In genomic region chr10:71134732-71135211, GRCh38 we compare ENCODE assay signal across 18 cellular contexts.
DNase-seq lines count a peak whose midpoint lies in the region; TF ChIP-seq lines count a peak whose summit lies in the region.
"Had no signal": no experiment of that assay in that cellular context is flagged by ENCODE, and none has a peak within 500 bp of the region (broad histone marks: within the 10 kb centered on the region; RNA-seq: fewer than 3 reads in every experiment).

No MANE protein-coding gene starts in this region.

- TF ChIP-seq CTCF in endodermal cell (conservative IDR thresholded peaks at IDR 0.05) (peak; percentile 55), type B pancreatic cell (conservative IDR thresholded peaks at IDR 0.05) (no peak)

- no peaks in the 10 kb centered on the region for H3K9me3 Mint-ChIP-seq in endodermal cell
- H3K9me3 Mint-ChIP-seq in type B pancreatic cell = no peaks in the 10 kb centered on the region

- peaks cover 4% of the 10 kb centered on the region for H3K4me1 ChIP-seq in endodermal cell (ENCODE audit: control insufficient read depth, insufficient read depth, low read length)
- H3K4me1 ChIP-seq: upper lobe of left lung had no signal

- no peak overlapping the region for H3K27ac ChIP-seq in endodermal cell (ENCODE audit: low read depth, low read length)
- H3K27ac ChIP-seq: BLaER1 treated with 17β-estradiol and CSF1 and Interleukin-3, amounts not matched to agents 10 nM and 100 nM; upper lobe of left lung had no signal

- no peak overlapping the region for H3K9ac ChIP-seq in endodermal cell (ENCODE audit: extremely low read depth, low read length, poor library complexity, severe bottlenecking)
- H3K9ac ChIP-seq: BLaER1 treated with 17β-estradiol and CSF1 and Interleukin-3, amounts not matched to agents 10 nM and 100 nM had no signal

- no peak overlapping the region for H3K4me3 Mint-ChIP-seq in endodermal cell
- no peak overlapping the region for H3K4me3 Mint-ChIP-seq in type B pancreatic cell

- peak; percentile 10 for DNase-seq in NCI-H748 (lab: John Stamatoyannopoulos, UW; ENCODE audit: unreplicated experiment)
- DNase-seq in NCI-H748 treated with DMSO at 0.1 percent for 48 hours (lab: John Stamatoyannopoulos, UW) = no peak
- DNase-seq in NCI-H146 (lab: John Stamatoyannopoulos, UW) = peak; percentile 75
- DNase-seq in endodermal cell = peak; percentile 71
- DNase-seq in type B pancreatic cell (ENCODE audit: extremely low spot score, unreplicated experiment) = peak; percentile 51
- DNase-seq in stimulated activated CD4-positive, alpha-beta T cell treated with anti-CD3 and anti-CD28 coated beads, Interleukin-1b, Interleukin-23, amount 100 ng/mL, for 48 hours = no peak
- no peak for DNase-seq in activated CD4-positive, alpha-beta T cell treated with anti-CD3 and anti-CD28 coated beads for 1 hour
- no peak for DNase-seq in occipital lobe (lab: John Stamatoyannopoulos, UW)
- DNase-seq: activated CD4-positive, alpha-beta T cell treated with anti-CD3 and anti-CD28 coated beads, Interleukin-2, amount 50 U/mL, for 48 hours; activated CD4-positive, CD25-positive, alpha-beta regulatory T cell; activated effector memory CD4-positive, alpha-beta T cell treated with anti-CD3 and anti-CD28 coated beads, Interleukin-2, amount 50 U/mL, for 16 hours; IMR-90; mammary epithelial cell; NCI-H187 treated with DMSO at 0.1 percent for 48 hours; NCI-H345; PC-3; upper lobe of left lung had no signal

- H3K4me1 Mint-ChIP-seq in endodermal cell = peaks cover 20% of the 10 kb centered on the region
- H3K4me1 Mint-ChIP-seq in type B pancreatic cell (ENCODE audit: unreplicated experiment) = peaks cover 16% of the 10 kb centered on the region

- H3K27me3 Mint-ChIP-seq in endodermal cell (ENCODE audit: insufficient read depth) (peaks cover 3% of the 10 kb centered on the region), type B pancreatic cell (peaks cover 16% of the 10 kb centered on the region)

- H3K4me3 ChIP-seq in endodermal cell (ENCODE audit: low read length) = no peak overlapping the region
- H3K4me3 ChIP-seq: BLaER1 treated with 17β-estradiol and CSF1 and Interleukin-3, amounts not matched to agents 10 nM and 100 nM; upper lobe of left lung had no signal

- no peaks in the 10 kb centered on the region for H3K36me3 ChIP-seq in endodermal cell (ENCODE audit: control insufficient read depth, insufficient read depth, low read length)
- H3K36me3 ChIP-seq: BLaER1 treated with 17β-estradiol and CSF1 and Interleukin-3, amounts not matched to agents 10 nM and 100 nM; upper lobe of left lung had no signal

- H3K36me3 Mint-ChIP-seq in endodermal cell (ENCODE audit: low read depth) = no peaks in the 10 kb centered on the region
- H3K36me3 Mint-ChIP-seq in type B pancreatic cell = no peaks in the 10 kb centered on the region

- H3K9me3 ChIP-seq in endodermal cell (ENCODE audit: control insufficient read depth, low read length) = no peaks in the 10 kb centered on the region
- H3K9me3 ChIP-seq: BLaER1 treated with 17β-estradiol and CSF1 and Interleukin-3, amounts not matched to agents 10 nM and 100 nM; upper lobe of left lung had no signal

- H3K27ac Mint-ChIP-seq in endodermal cell = no peak overlapping the region
- H3K27ac Mint-ChIP-seq in type B pancreatic cell = no peak overlapping the region

- no peaks in the 10 kb centered on the region for H3K27me3 ChIP-seq in endodermal cell (ENCODE audit: control insufficient read depth, insufficient read depth, low read length, poor library complexity, severe bottlenecking)
- H3K27me3 ChIP-seq: BLaER1 treated with 17β-estradiol and CSF1 and Interleukin-3, amounts not matched to agents 10 nM and 100 nM; upper lobe of left lung had no signal

- WGBS in endodermal cell (ENCODE audit: insufficient coverage in 1 of 2, insufficient read length in 1 of 2), 2 experiments = 88 to 90% methylated on average over 2 to 4 of the region's 4 CpGs

Comparison
In these comparisons a context has a peak if more than half of its experiments do, and no peak if none do; other contexts are left out.
1. DNase-seq: peak in NCI-H748 (single experiment), NCI-H146 (single experiment), endodermal cell (single experiment) and type B pancreatic cell (single experiment); none in NCI-H748 treated with DMSO at 0.1 percent for 48 hours (single experiment), stimulated activated CD4-positive, alpha-beta T cell treated with anti-CD3 and anti-CD28 coated beads, Interleukin-1b, Interleukin-23, amount 100 ng/mL, for 48 hours (single experiment), activated CD4-positive, alpha-beta T cell treated with anti-CD3 and anti-CD28 coated beads for 1 hour (single experiment) and occipital lobe (single experiment).